In the genomic region with DNA sequence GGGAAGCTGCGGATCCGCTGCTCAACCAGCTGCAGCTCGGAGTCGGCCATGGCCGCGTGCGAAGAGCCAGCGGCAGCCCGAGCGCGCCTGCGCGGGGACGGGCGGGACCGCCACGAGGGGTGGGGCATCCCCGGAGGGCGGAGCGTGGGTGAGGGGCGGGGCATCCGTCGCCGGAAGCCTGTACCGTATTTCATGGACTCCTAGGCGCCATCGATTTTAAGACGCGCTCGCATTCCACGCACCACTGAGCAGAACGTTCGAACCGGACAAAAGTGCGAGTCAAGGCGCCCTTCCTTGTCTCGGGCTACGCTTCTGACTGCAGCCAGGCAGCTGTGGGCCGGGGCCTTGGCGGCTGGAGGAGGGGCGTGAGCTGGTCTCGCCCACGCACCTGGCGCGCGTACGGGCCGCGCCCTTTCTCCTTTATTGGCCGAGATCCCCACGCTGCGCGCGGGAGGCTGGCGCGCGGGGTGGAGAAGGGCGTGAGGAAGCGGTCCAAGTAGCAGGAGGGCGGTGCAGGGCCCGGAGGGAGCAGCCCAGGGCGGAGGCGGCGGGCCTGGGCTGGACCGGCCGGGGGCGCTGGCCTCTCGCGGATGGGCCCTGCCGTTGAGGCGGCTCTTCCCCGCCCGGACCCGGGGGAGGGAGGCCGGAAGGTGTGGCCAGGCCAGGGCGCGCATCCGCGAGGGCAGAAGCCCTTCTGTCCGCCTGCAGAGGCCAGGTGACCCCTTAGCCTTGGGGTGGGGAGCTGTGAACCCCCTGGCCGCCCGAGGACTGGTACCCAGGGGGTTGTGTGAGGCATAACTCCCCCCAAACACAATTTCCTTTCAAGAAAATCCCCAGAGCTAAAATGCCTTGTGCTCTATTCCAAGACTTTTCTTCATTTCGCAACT, we compare ENCODE assay signal across 9 cellular contexts. TPM values are rescaled to one million over a fixed set of nuclear protein-coding genes. Genes with fewer than 3 reads are reported as not detected.
DNase-seq lines count a peak whose midpoint lies in the region; ATAC-seq, FAIRE-seq and TF ChIP-seq lines count a peak whose summit lies in the region.
"Had no signal": no experiment of that assay in that cellular context is flagged by ENCODE, and none has a peak within 500 bp of the region (broad histone marks: within the 10 kb centered on the region; RNA-seq: fewer than 3 reads in every experiment).

A gene with protein sequence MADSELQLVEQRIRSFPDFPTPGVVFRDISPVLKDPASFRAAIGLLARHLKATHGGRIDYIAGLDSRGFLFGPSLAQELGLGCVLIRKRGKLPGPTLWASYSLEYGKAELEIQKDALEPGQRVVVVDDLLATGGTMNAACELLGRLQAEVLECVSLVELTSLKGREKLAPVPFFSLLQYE (minus strand): TSS at position 79 of the 887 bp plus-strand sequence. CDS start 29 bp downstream, at position 50.

- H3K4me3 ChIP-seq in AG10803 (ENCODE audit: low read length) (peak within 1 kb of the TSS; percentile 74), keratinocyte (ENCODE audit: control insufficient read depth in 2 of 3, extremely low read depth in 1 of 3, insufficient read depth in 2 of 3, low read depth in 1 of 3, low read length in 3 of 3) (peak within 1 kb of the TSS; percentile 71 to 78 (median 77))

- DNase-seq in AG10803 (ENCODE audit: low read depth): peak; percentile 92
- peak; percentile 67 for DNase-seq in NCI-H345 treated with DMSO at 0.1 percent for 48 hours (lab: John Stamatoyannopoulos, UW; ENCODE audit: unreplicated experiment)
- DNase-seq in central memory CD8-positive, alpha-beta T cell (ENCODE audit: low spot score in 2 of 2): peak; percentile 97 to 99
- DNase-seq in keratinocyte (ENCODE audit: low read depth, low spot score): no peak
- DNase-seq in stimulated activated CD4-positive, alpha-beta T cell treated with anti-CD3 and anti-CD28 coated beads, Interleukin-12 subunit alpha, Interleukin-12 subunit beta, amount 100 ng/mL, for 48 hours (ENCODE audit: low read depth in 2 of 3, low spot score in 1 of 3): peak; percentile 95 to 99 (median 96)

- H3K27me3 Mint-ChIP-seq in central memory CD8-positive, alpha-beta T cell: no peaks in the 10 kb centered on the region

- peak within 1 kb of the TSS; percentile 96 for H3K4me2 ChIP-seq in keratinocyte (ENCODE audit: control insufficient read depth, extremely low read depth, insufficient read depth, low read depth, low read length)

- H3K9me1 ChIP-seq in keratinocyte (ENCODE audit: control insufficient read depth, extremely low read depth, insufficient read depth, low read length): peaks cover 4% of the 10 kb centered on the region

- H3K27me3 ChIP-seq in keratinocyte (ENCODE audit: control insufficient read depth, extremely low read depth, insufficient read depth, low read length): no peaks in the 10 kb centered on the region

- TF ChIP-seq CTCF in AG10803 (conservative IDR thresholded peaks at IDR 0.05; ENCODE audit: low read length): no peak
- peak in 1 of 3 experiments; percentile 54 for TF ChIP-seq CTCF in keratinocyte (optimal IDR thresholded peaks at IDR 0.05 in 1 of 3, IDR thresholded peaks at IDR 0.05 in 1 of 3, conservative IDR thresholded peaks at IDR 0.05 in 1 of 3; ENCODE audit: extremely low read depth in 1 of 3, insufficient read depth in 2 of 3, low read length in 3 of 3)

- no peaks in the 10 kb centered on the region for H3K9me3 Mint-ChIP-seq in central memory CD8-positive, alpha-beta T cell

- H2AFZ ChIP-seq in keratinocyte (ENCODE audit: control insufficient read depth, low read length): peak within 1 kb of the TSS; percentile 84

- peak within 1 kb of the TSS; percentile 89 for H3K27ac Mint-ChIP-seq in central memory CD8-positive, alpha-beta T cell (ENCODE audit: low read depth)

- H3K4me1 ChIP-seq in keratinocyte (ENCODE audit: control insufficient read depth, extremely low read depth, insufficient read depth, low read length): peaks cover 27% of the 10 kb centered on the region

- no peaks in the 10 kb centered on the region for H3K9me3 ChIP-seq in keratinocyte (ENCODE audit: control insufficient read depth, low read depth, low read length)

- dilution Hi-C loops in keratinocyte (cut with MboI; ENCODE audit: extremely low pct_ligation_motif_present, low sequenced_read_pairs): no loop called here

- H3K36me3 ChIP-seq in keratinocyte (ENCODE audit: control insufficient read depth in 2 of 2, extremely low read depth in 1 of 2, insufficient read depth in 2 of 2, low read length in 2 of 2): peaks cover 13 to 14% of the 10 kb centered on the region in 2 experiments

- H3K4me3 Mint-ChIP-seq in central memory CD8-positive, alpha-beta T cell: peak within 1 kb of the TSS; percentile 88

- no peaks in the 10 kb centered on the region for H4K20me1 ChIP-seq in keratinocyte (ENCODE audit: control insufficient read depth, extremely low read depth, insufficient read depth, low read length)

- H3K27ac ChIP-seq in keratinocyte (ENCODE audit: control insufficient read depth, insufficient read depth, low read length): peak within 1 kb of the TSS; percentile 72

- peak within 1 kb of the TSS; percentile 84 for H3K9ac ChIP-seq in keratinocyte (ENCODE audit: control insufficient read depth, extremely low read depth, insufficient read depth, low read length)

- peaks cover 15% of the 10 kb centered on the region for H3K36me3 Mint-ChIP-seq in central memory CD8-positive, alpha-beta T cell (ENCODE audit: insufficient read depth)

- H3K4me1 Mint-ChIP-seq in central memory CD8-positive, alpha-beta T cell: peaks cover 18% of the 10 kb centered on the region

- ATAC-seq in GM19035 (IDR thresholded peaks at IDR 0.05; ENCODE audit: unreplicated experiment): peak; percentile 67
- peak; percentile 57 for ATAC-seq in HG03342 (IDR thresholded peaks at IDR 0.05; ENCODE audit: unreplicated experiment)
- peak; percentile 75 to 78 for ATAC-seq in activated CD4-positive, CD25-positive, alpha-beta regulatory T cell treated with anti-CD3 and anti-CD28 coated beads, Interleukin-2, amount 50 U/mL, for 24 hours
- ATAC-seq in central memory CD8-positive, alpha-beta T cell (replicated peaks; ENCODE audit: extremely low read depth, poor library complexity, severe bottlenecking): peak; percentile 90

- FAIRE-seq in keratinocyte (lab: Jason Lieb, UNC): peak; percentile 44
- FAIRE-seq: endometrium had no signal

- peaks cover 19% of the 10 kb centered on the region for H3K79me2 ChIP-seq in keratinocyte (ENCODE audit: control insufficient read depth, insufficient read depth, low read length)

RNA-seq across cellular contexts. Expression of the gene that starts here (rescaled TPM):
- 91.4 to 177 TPM (median 106 TPM) in 3 replicates for polyA plus RNA-seq in keratinocyte
- 25.2 TPM for polyA plus RNA-seq in keratinocyte (2011; ENCODE audit: low read depth)
- 51.1 and 112 TPM in 2 replicates for polyA plus RNA-seq in keratinocyte (2011; cell fraction: cytosol; rRNA removed)
- 49.9 and 72.8 TPM in 2 replicates for polyA plus RNA-seq in keratinocyte (2011; cell fraction: nucleus; rRNA removed)
- 135 and 217 TPM in 2 replicates for polyA plus RNA-seq in keratinocyte (2012; ENCODE audit: low replicate concordance)
- 26.0 to 61.0 TPM (median 48.4 TPM) in 3 replicates for polyA minus RNA-seq in keratinocyte
- 182 TPM for polyA minus RNA-seq in keratinocyte (2011; cell fraction: cytosol; rRNA and poly(A)+ RNA removed)
- polyA minus RNA-seq in keratinocyte (2011; cell fraction: nucleus; rRNA and poly(A)+ RNA removed): 29.3 and 31.1 TPM in 2 replicates
